Comparison of ENCODE assay signal across 8 cellular contexts in the genomic region with DNA sequence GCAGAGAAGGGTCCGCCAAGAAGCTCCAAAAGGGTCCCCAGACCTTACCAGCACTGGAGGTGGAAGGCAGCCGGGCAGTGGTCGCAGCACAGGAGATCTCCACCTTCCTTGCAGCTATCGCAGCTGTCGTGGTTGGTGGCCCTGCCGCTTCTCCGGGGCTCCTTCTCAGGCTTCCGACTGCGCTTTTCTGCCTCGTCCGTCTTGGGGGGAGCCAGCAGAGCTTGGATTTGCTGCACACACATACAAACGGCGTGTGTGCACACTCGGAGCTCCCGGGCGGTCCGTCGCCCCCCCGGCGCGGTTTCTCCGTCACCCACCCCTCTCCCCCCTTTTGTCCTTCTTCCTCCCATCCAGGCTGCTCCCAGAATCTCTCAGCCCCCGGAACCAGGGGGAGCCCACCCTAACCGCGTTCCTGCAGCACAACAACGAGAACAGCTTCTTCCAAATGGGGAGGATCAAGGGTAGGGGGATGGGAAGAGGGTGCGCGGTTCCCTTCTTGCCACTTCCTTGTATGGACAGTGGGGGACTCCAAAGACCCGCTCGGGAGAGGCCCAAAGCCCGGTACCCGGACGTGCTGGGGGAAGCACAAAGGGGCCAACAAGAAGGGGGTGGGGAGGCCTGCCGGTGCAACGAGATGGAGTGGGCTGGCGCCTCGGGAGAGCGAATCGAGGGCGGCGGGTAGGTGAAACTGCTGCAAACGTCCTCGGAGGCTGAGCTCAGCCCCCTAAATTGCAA. TPM values are rescaled to one million over a fixed set of nuclear protein-coding genes. Genes with fewer than 3 reads are reported as not detected.
DNase-seq lines count a peak whose midpoint lies in the region; ATAC-seq and TF ChIP-seq lines count a peak whose summit lies in the region.

No MANE protein-coding gene starts in this region.

- H2BK12ac ChIP-seq in H9 (ENCODE audit: insufficient read length, low read depth, low read length), result no peak overlapping the region

- H3K4me3 ChIP-seq in AG04449 (ENCODE audit: low read depth, low read length), result peak overlapping the region; percentile 89
- peak overlapping the region; percentile 62 for H3K4me3 ChIP-seq in SJSA1

- CTCF ChIA-PET in AG04449 (lab: Yijun Ruan, JAX), result interaction anchor here (1.2 to 19.7 kb wide), 9 partner anchors 10 to 223 kb away, joined by 3 to 1065 read pairs (median 6); a partner anchor contains a TSS

- H3K4me1 ChIP-seq in H9 (ENCODE audit: insufficient read depth, low read length), result peaks cover 7% of the 10 kb centered on the region; the same call in 1 of the 2 replicates
- peaks cover 42% of the 10 kb centered on the region for H3K4me1 ChIP-seq in SJSA1 (replicated peaks)

- POLR2A ChIA-PET in AG04449 (lab: Yijun Ruan, JAX), result interaction anchor here (0.5 to 3.1 kb wide), 7 partner anchors 9 to 230 kb away, joined by 3 to 9 read pairs (median 5); a partner anchor contains a TSS

- no peak for ATAC-seq in GM21447 (IDR thresholded peaks at IDR 0.05; ENCODE audit: unreplicated experiment)

- no peak overlapping the region for H3T11ph ChIP-seq in H9 (ENCODE audit: low read length)

- no peak overlapping the region for H4K5ac ChIP-seq in H9 (ENCODE audit: insufficient read length, low read depth, low read length)

- no peaks in the 10 kb centered on the region; the same call in 1 of the 2 replicates for H3K27me3 Mint-ChIP-seq in H9 (ENCODE audit: low read depth)
- H3K27me3 Mint-ChIP-seq in activated naive CD8-positive, alpha-beta T cell, result no peaks in the 10 kb centered on the region

- H3K79me1 ChIP-seq in H9 (ENCODE audit: insufficient read depth, low read depth, low read length, poor library complexity, severe bottlenecking), result no peaks in the 10 kb centered on the region

- H3K9me3 ChIP-seq in H9 (ENCODE audit: control insufficient read depth, low read depth, low read length) (no peaks in the 10 kb centered on the region), SJSA1 (replicated peaks) (no peaks in the 10 kb centered on the region; the same call in 1 of the 2 replicates)

- H3K9ac ChIP-seq in H9 (ENCODE audit: extremely low read depth, insufficient read length, low read length), result peak overlapping the region; percentile 71

- no peak overlapping the region for H2BK120ac ChIP-seq in H9 (ENCODE audit: low read depth, low read length, poor library complexity, severe bottlenecking)

- H2AFZ ChIP-seq in H9 (ENCODE audit: low read length), result no peak overlapping the region

- no peak overlapping the region for H4K91ac ChIP-seq in H9 (ENCODE audit: insufficient read length, low read depth, low read length)

- no peaks in the 10 kb centered on the region for H3K9me3 Mint-ChIP-seq in H9
- H3K9me3 Mint-ChIP-seq in activated naive CD8-positive, alpha-beta T cell (ENCODE audit: low read depth), result no peaks in the 10 kb centered on the region

- H3K18ac ChIP-seq in H9 (ENCODE audit: insufficient read length, low read depth, low read length), result peak overlapping the region; percentile 64

- H2BK15ac ChIP-seq in H9 (ENCODE audit: low read depth, low read length), result no peak overlapping the region; the same call in 1 of the 2 replicates

- H2AK5ac ChIP-seq in H9 (ENCODE audit: insufficient read length, low read length), result no peak overlapping the region

- H2BK20ac ChIP-seq in H9 (ENCODE audit: low read depth, low read length, poor library complexity, severe bottlenecking), result no peak overlapping the region

- DNase-seq in AG04449 (ENCODE audit: low read depth, low spot score) (no peak), H9 (peak; percentile 80), SJSA1 (ENCODE audit: low read depth in 1 of 2, low spot score in 2 of 2) (peak; percentile 62 to 76), cardiac septum (ENCODE audit: low spot score) (peak; percentile 83), posterior cingulate gyrus (peak in 7 of 10 donors; percentile 28 to 90 (median 45)), NCI-H187 (lab: John Stamatoyannopoulos, UW) (no peak)

- H3K56ac ChIP-seq in H9 (ENCODE audit: insufficient read length, low read depth, low read length), result no peak overlapping the region

- WGBS in H9 (ENCODE audit: extremely low coverage, insufficient read length, low lambda C conversion rate), result no CpG with 5 or more reads among the region's 43 CpGs

- peaks cover 21 to 23% of the 10 kb centered on the region in 2 experiments for H3K4me1 Mint-ChIP-seq in H9
- peaks cover 35% of the 10 kb centered on the region for H3K4me1 Mint-ChIP-seq in activated naive CD8-positive, alpha-beta T cell (ENCODE audit: low read depth)

- intact Hi-C loops in cardiac septum (cut with DNase I), result loop anchor here (5.0 kb wide), 2 partner anchors 342 to 613 kb away; a partner anchor contains a TSS
- intact Hi-C loops in posterior cingulate gyrus (cut with DNase I), result no loop called here

- H2BK5ac ChIP-seq in H9 (ENCODE audit: insufficient read length, low read length), result no peak overlapping the region

- peak overlapping the region; percentile 23 for H3K27ac ChIP-seq in H9 (ENCODE audit: insufficient read length, low read depth, low read length)
- peak overlapping the region; percentile 19 for H3K27ac ChIP-seq in SJSA1

- H3K27ac Mint-ChIP-seq in H9, result peak overlapping the region; percentile 91 to 96 (median 96); a peak in 6 of 7 replicates
- H3K27ac Mint-ChIP-seq in activated naive CD8-positive, alpha-beta T cell, result peak overlapping the region; percentile 93

- H3K27me3 ChIP-seq in H9 (ENCODE audit: insufficient read depth, low read length) (no peaks in the 10 kb centered on the region), SJSA1 (replicated peaks) (no peaks in the 10 kb centered on the region)

- H3K79me2 ChIP-seq in H9 (ENCODE audit: insufficient read depth, low read length), result peaks cover 40% of the 10 kb centered on the region

- H3K4me2 ChIP-seq in H9 (ENCODE audit: insufficient read depth, insufficient read length, low read length), result peak overlapping the region; percentile 91

- peak overlapping the region; percentile 92 to 96 for H3K4me3 Mint-ChIP-seq in H9
- H3K4me3 Mint-ChIP-seq in activated naive CD8-positive, alpha-beta T cell, result peak overlapping the region; percentile 94

- no peak overlapping the region for H4K8ac ChIP-seq in H9 (replicated peaks; ENCODE audit: insufficient read length, low read depth, low read length)

- no peaks in the 10 kb centered on the region for H4K20me1 ChIP-seq in H9 (ENCODE audit: control insufficient read depth, insufficient read depth, insufficient read length)

- H3K23me2 ChIP-seq in H9 (ENCODE audit: insufficient read length, low read depth, low read length, poor library complexity, severe bottlenecking), result peaks cover 11% of the 10 kb centered on the region

- H3K36me3 Mint-ChIP-seq in H9 (ENCODE audit: insufficient read depth in 1 of 3, low read depth in 3 of 3), result peaks cover 10 to 36% (median 25%) of the 10 kb centered on the region in 3 experiments; a peak in 6 of 7 replicates
- peaks cover 10% of the 10 kb centered on the region for H3K36me3 Mint-ChIP-seq in activated naive CD8-positive, alpha-beta T cell

- H3K4ac ChIP-seq in H9 (ENCODE audit: low read depth, low read length), result no peak overlapping the region; the same call in 1 of the 2 replicates

- H3K23ac ChIP-seq in H9 (ENCODE audit: insufficient read length, low read depth, low read length), result no peak overlapping the region

- H3K14ac ChIP-seq in H9 (ENCODE audit: insufficient read depth, low read length), result peak overlapping the region; percentile 81

- TF ChIP-seq CTCF in AG04449 (IDR thresholded peaks at IDR 0.05; ENCODE audit: insufficient read depth, low read length, missing control alignments) (no peak), H9 (conservative IDR thresholded peaks at IDR 0.05) (no peak)

- H3K36me3 ChIP-seq in SJSA1, result peaks cover 10% of the 10 kb centered on the region

RNA-seq across cellular contexts. Expression of a gene that starts 1.1 kb away (rescaled TPM):
- total RNA-seq in H9 (2021) (62.1 and 68.5 TPM in 2 replicates), cardiac septum (20.4 TPM)
- total RNA-seq in SJSA1 (2014; rRNA removed; shearing (Covaris generic)), result 16.7 and 28.5 TPM in 2 replicates

RNA-seq across cellular contexts. Expression of a gene that starts 47.3 kb away (rescaled TPM):
- 28.6 and 29.6 TPM in 2 replicates for total RNA-seq in H9 (2021)
- total RNA-seq in SJSA1 (2014; rRNA removed; shearing (Covaris generic)), result 11.7 and 12.7 TPM in 2 replicates
- 3.0 TPM for total RNA-seq in cardiac septum

RNA-seq across cellular contexts. Expression of a gene that starts 52.7 kb away (rescaled TPM):
- total RNA-seq in H9 (2021) (173 and 185 TPM in 2 replicates), cardiac septum (80.4 TPM)
- total RNA-seq in SJSA1 (2014; rRNA removed; shearing (Covaris generic)), result 13.4 and 18.3 TPM in 2 replicates

RNA-seq across cellular contexts. Expression of a gene that starts 55.6 kb away (rescaled TPM):
- total RNA-seq in H9 (2021) (1.8 and 2.8 TPM in 2 replicates), cardiac septum (not detected)
- total RNA-seq in SJSA1 (2014; rRNA removed; shearing (Covaris generic)), result not detected in 2 replicates

Comparison
In these comparisons a context has a peak if more than half of its experiments do, and no peak if none do; other contexts are left out.
1. DNase-seq: peak in H9 (single experiment), SJSA1 (2 of 2), cardiac septum (single experiment) and posterior cingulate gyrus (7 of 10); none in AG04449 (single experiment) and NCI-H187 (0 of 2).